32 cellular contexts compared by ENCODE assay signal in the genomic region with DNA sequence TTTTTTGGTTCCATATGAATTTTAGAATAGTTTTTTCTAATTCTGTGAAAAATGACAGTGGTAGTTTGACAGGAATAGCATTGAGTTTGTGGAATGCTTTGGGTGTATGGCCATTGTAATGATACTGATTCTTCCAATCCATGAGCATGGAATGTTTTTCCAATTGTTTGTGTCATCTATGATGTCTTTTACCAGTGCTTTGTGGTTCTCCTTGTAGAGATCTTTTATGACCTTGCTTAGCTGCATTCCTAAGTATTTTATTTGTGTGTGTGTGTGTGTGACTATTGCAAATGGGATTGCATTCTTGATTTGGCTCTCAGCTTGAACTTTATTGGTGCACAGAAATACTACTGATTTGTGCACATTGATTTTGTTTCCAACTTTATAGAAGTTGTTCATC. TPM values are rescaled to one million over a fixed set of nuclear protein-coding genes. Genes with fewer than 3 reads are reported as not detected.
"Had no signal": no experiment of that assay in that cellular context is flagged by ENCODE, and none has a peak within 500 bp of the region (broad histone marks: within the 10 kb centered on the region; RNA-seq: fewer than 3 reads in every experiment).

No MANE protein-coding gene starts in this region.

- H3K27ac ChIP-seq: brain microvascular endothelial cell, coronary artery, dorsolateral prefrontal cortex, left lung, neutrophil, stomach, suprapubic skin, tibial artery had no signal

- H3K4me1 ChIP-seq: tibial artery had no signal

- H3K9me3 ChIP-seq: left lung, neutrophil, stomach, suprapubic skin, tibial artery had no signal

- H3K27me3 ChIP-seq: brain microvascular endothelial cell, neutrophil had no signal

- H3K27ac Mint-ChIP-seq: activated CD4-positive, alpha-beta memory T cell treated with anti-CD3 and anti-CD28 coated beads for 36 hours; activated naive CD4-positive, alpha-beta T cell treated with anti-CD3 and anti-CD28 coated beads, Interleukin-2, amount 10 ng/mL, durations not matched to agents 7 days and 5 days; activated naive CD8-positive, alpha-beta T cell treated with anti-CD3 and anti-CD28 coated beads, Interleukin-2, amount 10 ng/mL, durations not matched to agents 7 days and 5 days; activated T-helper 1 cell treated with anti-CD3 and anti-CD28 coated beads, Interleukin-12 subunit alpha, Interleukin-12 subunit beta, Interleukin-2, Interleukin-4 antibody, amounts not matched to agents 30 ng/mL and 10 ng/mL and 1 ng/mL, durations not matched to agents 14 hours and 24 hours and 36 hours; nephron progenitor cell; stimulated activated memory B cell treated with anti-CD40 and anti-IgM and Interleukin-4, amounts not matched to agents 10 μg/mL and 1 μg/mL and 100 μg/mL, for 72 hours had no signal

- H3K36me3 ChIP-seq: brain microvascular endothelial cell, left lung, neutrophil, stomach, suprapubic skin, tibial artery had no signal

- H3K4me3 ChIP-seq: coronary artery, dorsolateral prefrontal cortex, left lung, stomach, suprapubic skin, tibial artery had no signal

- H3K36me3 Mint-ChIP-seq: activated CD4-positive, alpha-beta memory T cell treated with anti-CD3 and anti-CD28 coated beads for 36 hours; activated naive CD4-positive, alpha-beta T cell treated with anti-CD3 and anti-CD28 coated beads, Interleukin-2, amount 10 ng/mL, durations not matched to agents 7 days and 5 days; activated naive CD8-positive, alpha-beta T cell treated with anti-CD3 and anti-CD28 coated beads, Interleukin-2, amount 10 ng/mL, durations not matched to agents 7 days and 5 days; naive B cell had no signal

- DNase-seq: activated CD4-positive, alpha-beta memory T cell treated with anti-CD3 and anti-CD28 coated beads for 36 hours; activated CD4-positive, alpha-beta T cell treated with anti-CD3 and anti-CD28 coated beads for 48 hours; activated CD8-positive, alpha-beta memory T cell treated with anti-CD3 and anti-CD28 coated beads, Interleukin-2, amount 50 U/mL, for 4 hours; activated effector memory CD4-positive, alpha-beta T cell treated with anti-CD3 and anti-CD28 coated beads, Interleukin-2, amount 50 U/mL, for 16 hours; activated naive CD4-positive, alpha-beta T cell treated with anti-CD3 and anti-CD28 coated beads, Interleukin-2, amount 10 ng/mL, durations not matched to agents 7 days and 5 days; activated naive CD8-positive, alpha-beta T cell treated with anti-CD3 and anti-CD28 coated beads, Interleukin-2, amount 10 ng/mL, durations not matched to agents 7 days and 5 days; activated T-cell treated with anti-CD3 and anti-CD28 coated beads, Interleukin-2, amount 50 U/mL, for 1 hour; amniotic stem cell; brain microvascular endothelial cell; dorsolateral prefrontal cortex; effector memory CD4-positive, alpha-beta T cell; kidney glomerular epithelial cell; left lung; naive B cell; nephron progenitor cell; retina; small intestine; stimulated activated CD4-positive, alpha-beta T cell treated with anti-CD3 and anti-CD28 coated beads, Interleukin-1b, Interleukin-23, amount 100 ng/mL, for 48 hours; stimulated activated CD4-positive, alpha-beta T cell treated with anti-CD3 and anti-CD28 coated beads, Interleukin-4, amount 100 ng/mL, for 4 hours; stimulated activated CD8-positive, alpha-beta memory T cell treated with anti-CD3 and anti-CD28 coated beads, Interleukin-4, amount 100 ng/mL, for 48 hours; stomach; tibial artery had no signal

- H3K9me3 Mint-ChIP-seq: activated CD4-positive, alpha-beta memory T cell treated with anti-CD3 and anti-CD28 coated beads for 36 hours; activated naive CD4-positive, alpha-beta T cell treated with anti-CD3 and anti-CD28 coated beads, Interleukin-2, amount 10 ng/mL, durations not matched to agents 7 days and 5 days; activated naive CD8-positive, alpha-beta T cell treated with anti-CD3 and anti-CD28 coated beads, Interleukin-2, amount 10 ng/mL, durations not matched to agents 7 days and 5 days; activated T-helper 1 cell treated with anti-CD3 and anti-CD28 coated beads, Interleukin-12 subunit alpha, Interleukin-12 subunit beta, Interleukin-2, Interleukin-4 antibody, amounts not matched to agents 30 ng/mL and 10 ng/mL and 1 ng/mL, durations not matched to agents 14 hours and 24 hours and 36 hours; nephron progenitor cell; stimulated activated memory B cell treated with anti-CD40 and anti-IgM and Interleukin-4, amounts not matched to agents 10 μg/mL and 1 μg/mL and 100 μg/mL, for 72 hours had no signal

- FAIRE-seq: astrocyte, frontal cortex, small intestine had no signal

- H3K4me1 Mint-ChIP-seq: activated naive CD4-positive, alpha-beta T cell treated with anti-CD3 and anti-CD28 coated beads, Interleukin-2, amount 10 ng/mL, durations not matched to agents 7 days and 5 days; nephron progenitor cell had no signal

- H3K4me3 Mint-ChIP-seq: activated CD4-positive, alpha-beta memory T cell treated with anti-CD3 and anti-CD28 coated beads for 36 hours; activated naive CD4-positive, alpha-beta T cell treated with anti-CD3 and anti-CD28 coated beads, Interleukin-2, amount 10 ng/mL, durations not matched to agents 7 days and 5 days; activated naive CD8-positive, alpha-beta T cell treated with anti-CD3 and anti-CD28 coated beads, Interleukin-2, amount 10 ng/mL, durations not matched to agents 7 days and 5 days; activated T-helper 1 cell treated with anti-CD3 and anti-CD28 coated beads, Interleukin-12 subunit alpha, Interleukin-12 subunit beta, Interleukin-2, Interleukin-4 antibody, amounts not matched to agents 30 ng/mL and 10 ng/mL and 1 ng/mL, durations not matched to agents 14 hours and 24 hours and 36 hours; nephron progenitor cell; stimulated activated memory B cell treated with anti-CD40 and anti-IgM and Interleukin-4, amounts not matched to agents 10 μg/mL and 1 μg/mL and 100 μg/mL, for 72 hours had no signal

- ATAC-seq: left lung; sciatic nerve; stimulated activated memory B cell treated with anti-CD40 and anti-IgM and Interleukin-4, amounts not matched to agents 10 μg/mL and 1 μg/mL and 100 μg/mL, for 72 hours had no signal

RNA-seq across cellular contexts. Expression of gene CSF2RB, which starts 3.0 kb away (rescaled TPM):
- total RNA-seq: osteocyte had no signal

RNA-seq across cellular contexts. Expression of gene NCF4, which starts 49.7 kb away (rescaled TPM):
- total RNA-seq: astrocyte, lung microvascular endothelial cell, osteocyte had no signal
